1 cellular context compared by ENCODE assay signal in the genomic region with DNA sequence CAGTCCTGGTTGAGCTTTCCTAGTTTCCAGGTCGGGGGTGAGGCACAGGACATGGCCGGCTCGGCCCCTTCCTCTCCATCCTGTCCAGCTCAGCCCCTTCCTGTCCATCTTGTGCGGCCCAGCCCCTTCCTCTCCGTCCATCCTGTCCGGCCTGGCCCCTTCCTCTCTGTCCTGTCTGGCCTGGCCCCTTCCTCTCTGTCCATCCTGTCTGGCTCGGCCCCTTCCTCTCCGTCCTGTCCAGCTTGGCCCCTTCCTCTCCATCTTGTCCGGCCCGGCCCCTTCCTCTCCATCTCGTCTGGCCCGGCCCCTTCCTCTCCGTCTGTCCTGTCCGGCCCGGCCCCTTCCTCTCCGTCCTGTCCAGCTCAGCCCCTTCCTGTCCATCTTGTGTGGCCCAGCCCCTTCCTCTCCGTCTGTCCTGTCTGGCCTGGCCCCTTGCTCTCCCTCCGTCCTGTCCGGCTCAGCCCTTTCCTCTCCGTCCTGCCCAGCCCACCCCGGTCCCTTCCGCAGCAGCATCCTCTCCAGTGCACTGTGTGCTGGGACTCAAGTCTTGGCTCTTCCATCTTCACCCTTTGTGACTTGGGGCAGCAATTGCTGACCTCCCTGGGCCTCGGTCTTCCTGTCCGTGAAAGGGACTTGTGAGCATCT.
TF ChIP-seq lines count a peak whose summit lies in the region.

No MANE protein-coding gene starts in this region.

TF ChIP-seq in WTC11, 78 proteins besides CTCF, POLR2A, EP300 and RAD21:
- TF ChIP-seq, protein P1, sequence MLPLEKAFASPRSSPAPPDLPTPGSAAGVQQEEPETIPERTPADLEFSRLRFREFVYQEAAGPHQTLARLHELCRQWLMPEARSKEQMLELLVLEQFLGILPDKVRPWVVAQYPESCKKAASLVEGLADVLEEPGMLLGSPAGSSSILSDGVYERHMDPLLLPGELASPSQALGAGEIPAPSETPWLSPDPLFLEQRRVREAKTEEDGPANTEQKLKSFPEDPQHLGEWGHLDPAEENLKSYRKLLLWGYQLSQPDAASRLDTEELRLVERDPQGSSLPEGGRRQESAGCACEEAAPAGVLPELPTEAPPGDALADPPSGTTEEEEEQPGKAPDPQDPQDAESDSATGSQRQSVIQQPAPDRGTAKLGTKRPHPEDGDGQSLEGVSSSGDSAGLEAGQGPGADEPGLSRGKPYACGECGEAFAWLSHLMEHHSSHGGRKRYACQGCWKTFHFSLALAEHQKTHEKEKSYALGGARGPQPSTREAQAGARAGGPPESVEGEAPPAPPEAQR (CRISPR knock-in tag; IDR thresholded peaks at IDR 0.05): no peak
- no peak for TF ChIP-seq GABPB1 (CRISPR knock-in tag; IDR thresholded peaks at IDR 0.05)
- TF ChIP-seq TEAD4 (CRISPR knock-in tag; IDR thresholded peaks at IDR 0.05): no peak
- TF ChIP-seq, protein P2, sequence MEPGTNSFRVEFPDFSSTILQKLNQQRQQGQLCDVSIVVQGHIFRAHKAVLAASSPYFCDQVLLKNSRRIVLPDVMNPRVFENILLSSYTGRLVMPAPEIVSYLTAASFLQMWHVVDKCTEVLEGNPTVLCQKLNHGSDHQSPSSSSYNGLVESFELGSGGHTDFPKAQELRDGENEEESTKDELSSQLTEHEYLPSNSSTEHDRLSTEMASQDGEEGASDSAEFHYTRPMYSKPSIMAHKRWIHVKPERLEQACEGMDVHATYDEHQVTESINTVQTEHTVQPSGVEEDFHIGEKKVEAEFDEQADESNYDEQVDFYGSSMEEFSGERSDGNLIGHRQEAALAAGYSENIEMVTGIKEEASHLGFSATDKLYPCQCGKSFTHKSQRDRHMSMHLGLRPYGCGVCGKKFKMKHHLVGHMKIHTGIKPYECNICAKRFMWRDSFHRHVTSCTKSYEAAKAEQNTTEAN (CRISPR knock-in tag; IDR thresholded peaks at IDR 0.05): no peak
- TF ChIP-seq CREM (CRISPR knock-in tag; IDR thresholded peaks at IDR 0.05): no peak
- TF ChIP-seq ZNF138 (CRISPR knock-in tag; conservative IDR thresholded peaks at IDR 0.05): no peak
- no peak for TF ChIP-seq NFYB (CRISPR knock-in tag; conservative IDR thresholded peaks at IDR 0.05; ENCODE audit: low read depth)
- TF ChIP-seq ZNF232 (CRISPR knock-in tag; IDR thresholded peaks at IDR 0.05): no peak
- no peak for TF ChIP-seq ELF4 (CRISPR knock-in tag; IDR thresholded peaks at IDR 0.05; ENCODE audit: low read depth)
- TF ChIP-seq, protein P3, sequence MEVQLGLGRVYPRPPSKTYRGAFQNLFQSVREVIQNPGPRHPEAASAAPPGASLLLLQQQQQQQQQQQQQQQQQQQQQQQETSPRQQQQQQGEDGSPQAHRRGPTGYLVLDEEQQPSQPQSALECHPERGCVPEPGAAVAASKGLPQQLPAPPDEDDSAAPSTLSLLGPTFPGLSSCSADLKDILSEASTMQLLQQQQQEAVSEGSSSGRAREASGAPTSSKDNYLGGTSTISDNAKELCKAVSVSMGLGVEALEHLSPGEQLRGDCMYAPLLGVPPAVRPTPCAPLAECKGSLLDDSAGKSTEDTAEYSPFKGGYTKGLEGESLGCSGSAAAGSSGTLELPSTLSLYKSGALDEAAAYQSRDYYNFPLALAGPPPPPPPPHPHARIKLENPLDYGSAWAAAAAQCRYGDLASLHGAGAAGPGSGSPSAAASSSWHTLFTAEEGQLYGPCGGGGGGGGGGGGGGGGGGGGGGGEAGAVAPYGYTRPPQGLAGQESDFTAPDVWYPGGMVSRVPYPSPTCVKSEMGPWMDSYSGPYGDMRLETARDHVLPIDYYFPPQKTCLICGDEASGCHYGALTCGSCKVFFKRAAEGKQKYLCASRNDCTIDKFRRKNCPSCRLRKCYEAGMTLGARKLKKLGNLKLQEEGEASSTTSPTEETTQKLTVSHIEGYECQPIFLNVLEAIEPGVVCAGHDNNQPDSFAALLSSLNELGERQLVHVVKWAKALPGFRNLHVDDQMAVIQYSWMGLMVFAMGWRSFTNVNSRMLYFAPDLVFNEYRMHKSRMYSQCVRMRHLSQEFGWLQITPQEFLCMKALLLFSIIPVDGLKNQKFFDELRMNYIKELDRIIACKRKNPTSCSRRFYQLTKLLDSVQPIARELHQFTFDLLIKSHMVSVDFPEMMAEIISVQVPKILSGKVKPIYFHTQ (CRISPR knock-in tag; IDR thresholded peaks at IDR 0.05): no peak
- no peak for TF ChIP-seq TP53 (CRISPR knock-in tag; IDR thresholded peaks at IDR 0.05)
- TF ChIP-seq FOXK1 (CRISPR knock-in tag; IDR thresholded peaks at IDR 0.05): no peak
- TF ChIP-seq PRRX2 (CRISPR knock-in tag; IDR thresholded peaks at IDR 0.05): no peak
- TF ChIP-seq ZNF219 (CRISPR knock-in tag; IDR thresholded peaks at IDR 0.05; ENCODE audit: borderline replicate concordance): no peak
- TF ChIP-seq, protein P4, sequence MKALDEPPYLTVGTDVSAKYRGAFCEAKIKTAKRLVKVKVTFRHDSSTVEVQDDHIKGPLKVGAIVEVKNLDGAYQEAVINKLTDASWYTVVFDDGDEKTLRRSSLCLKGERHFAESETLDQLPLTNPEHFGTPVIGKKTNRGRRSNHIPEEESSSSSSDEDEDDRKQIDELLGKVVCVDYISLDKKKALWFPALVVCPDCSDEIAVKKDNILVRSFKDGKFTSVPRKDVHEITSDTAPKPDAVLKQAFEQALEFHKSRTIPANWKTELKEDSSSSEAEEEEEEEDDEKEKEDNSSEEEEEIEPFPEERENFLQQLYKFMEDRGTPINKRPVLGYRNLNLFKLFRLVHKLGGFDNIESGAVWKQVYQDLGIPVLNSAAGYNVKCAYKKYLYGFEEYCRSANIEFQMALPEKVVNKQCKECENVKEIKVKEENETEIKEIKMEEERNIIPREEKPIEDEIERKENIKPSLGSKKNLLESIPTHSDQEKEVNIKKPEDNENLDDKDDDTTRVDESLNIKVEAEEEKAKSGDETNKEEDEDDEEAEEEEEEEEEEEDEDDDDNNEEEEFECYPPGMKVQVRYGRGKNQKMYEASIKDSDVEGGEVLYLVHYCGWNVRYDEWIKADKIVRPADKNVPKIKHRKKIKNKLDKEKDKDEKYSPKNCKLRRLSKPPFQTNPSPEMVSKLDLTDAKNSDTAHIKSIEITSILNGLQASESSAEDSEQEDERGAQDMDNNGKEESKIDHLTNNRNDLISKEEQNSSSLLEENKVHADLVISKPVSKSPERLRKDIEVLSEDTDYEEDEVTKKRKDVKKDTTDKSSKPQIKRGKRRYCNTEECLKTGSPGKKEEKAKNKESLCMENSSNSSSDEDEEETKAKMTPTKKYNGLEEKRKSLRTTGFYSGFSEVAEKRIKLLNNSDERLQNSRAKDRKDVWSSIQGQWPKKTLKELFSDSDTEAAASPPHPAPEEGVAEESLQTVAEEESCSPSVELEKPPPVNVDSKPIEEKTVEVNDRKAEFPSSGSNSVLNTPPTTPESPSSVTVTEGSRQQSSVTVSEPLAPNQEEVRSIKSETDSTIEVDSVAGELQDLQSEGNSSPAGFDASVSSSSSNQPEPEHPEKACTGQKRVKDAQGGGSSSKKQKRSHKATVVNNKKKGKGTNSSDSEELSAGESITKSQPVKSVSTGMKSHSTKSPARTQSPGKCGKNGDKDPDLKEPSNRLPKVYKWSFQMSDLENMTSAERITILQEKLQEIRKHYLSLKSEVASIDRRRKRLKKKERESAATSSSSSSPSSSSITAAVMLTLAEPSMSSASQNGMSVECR (CRISPR knock-in tag; IDR thresholded peaks at IDR 0.05; ENCODE audit: borderline replicate concordance): no peak
- TF ChIP-seq, protein P5, sequence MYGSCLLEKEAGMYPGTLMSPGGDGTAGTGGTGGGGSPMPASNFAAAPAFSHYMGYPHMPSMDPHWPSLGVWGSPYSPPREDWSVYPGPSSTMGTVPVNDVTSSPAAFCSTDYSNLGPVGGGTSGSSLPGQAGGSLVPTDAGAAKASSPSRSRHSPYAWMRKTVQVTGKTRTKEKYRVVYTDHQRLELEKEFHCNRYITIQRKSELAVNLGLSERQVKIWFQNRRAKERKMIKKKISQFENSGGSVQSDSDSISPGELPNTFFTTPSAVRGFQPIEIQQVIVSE (CRISPR knock-in tag; IDR thresholded peaks at IDR 0.05; ENCODE audit: borderline replicate concordance): no peak
- TF ChIP-seq, protein P6, sequence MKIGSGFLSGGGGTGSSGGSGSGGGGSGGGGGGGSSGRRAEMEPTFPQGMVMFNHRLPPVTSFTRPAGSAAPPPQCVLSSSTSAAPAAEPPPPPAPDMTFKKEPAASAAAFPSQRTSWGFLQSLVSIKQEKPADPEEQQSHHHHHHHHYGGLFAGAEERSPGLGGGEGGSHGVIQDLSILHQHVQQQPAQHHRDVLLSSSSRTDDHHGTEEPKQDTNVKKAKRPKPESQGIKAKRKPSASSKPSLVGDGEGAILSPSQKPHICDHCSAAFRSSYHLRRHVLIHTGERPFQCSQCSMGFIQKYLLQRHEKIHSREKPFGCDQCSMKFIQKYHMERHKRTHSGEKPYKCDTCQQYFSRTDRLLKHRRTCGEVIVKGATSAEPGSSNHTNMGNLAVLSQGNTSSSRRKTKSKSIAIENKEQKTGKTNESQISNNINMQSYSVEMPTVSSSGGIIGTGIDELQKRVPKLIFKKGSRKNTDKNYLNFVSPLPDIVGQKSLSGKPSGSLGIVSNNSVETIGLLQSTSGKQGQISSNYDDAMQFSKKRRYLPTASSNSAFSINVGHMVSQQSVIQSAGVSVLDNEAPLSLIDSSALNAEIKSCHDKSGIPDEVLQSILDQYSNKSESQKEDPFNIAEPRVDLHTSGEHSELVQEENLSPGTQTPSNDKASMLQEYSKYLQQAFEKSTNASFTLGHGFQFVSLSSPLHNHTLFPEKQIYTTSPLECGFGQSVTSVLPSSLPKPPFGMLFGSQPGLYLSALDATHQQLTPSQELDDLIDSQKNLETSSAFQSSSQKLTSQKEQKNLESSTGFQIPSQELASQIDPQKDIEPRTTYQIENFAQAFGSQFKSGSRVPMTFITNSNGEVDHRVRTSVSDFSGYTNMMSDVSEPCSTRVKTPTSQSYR (CRISPR knock-in tag; IDR thresholded peaks at IDR 0.05): no peak
- no peak for TF ChIP-seq ATF1 (CRISPR knock-in tag; IDR thresholded peaks at IDR 0.05)
